In the genomic region with DNA sequence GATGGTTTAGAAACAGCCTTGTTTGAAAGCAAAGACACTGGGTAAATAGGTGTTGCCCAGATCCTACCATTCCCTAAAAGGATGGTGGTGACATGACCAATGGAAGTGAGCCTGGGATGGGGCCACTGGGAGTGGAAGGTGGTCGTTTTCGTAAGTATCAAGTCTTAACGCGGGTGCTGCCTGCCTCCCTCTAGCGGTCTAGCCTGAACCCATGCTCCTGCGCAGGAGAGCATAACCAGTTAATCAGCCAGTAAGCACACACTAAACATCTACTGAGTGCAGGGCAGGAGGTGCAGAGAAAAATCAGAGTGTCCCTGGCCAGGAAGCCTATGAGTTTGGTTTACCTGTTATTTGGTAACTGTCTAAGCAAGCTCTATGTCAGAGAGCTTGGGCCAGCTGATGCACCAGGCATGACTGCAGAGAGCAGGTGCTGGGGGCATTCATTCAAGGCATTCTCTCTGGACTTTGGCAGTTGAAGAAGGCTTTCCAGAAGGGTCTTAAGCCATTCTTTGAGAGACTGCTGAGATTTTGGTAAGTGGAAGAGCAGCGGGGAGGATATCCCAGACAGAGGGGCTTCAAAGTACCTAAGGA, we compare ENCODE assay signal across 8 cellular contexts. TPM values are rescaled to one million over a fixed set of nuclear protein-coding genes. Genes with fewer than 3 reads are reported as not detected.
A peak's percentile ranks its signal among the peaks of the same experiment; 100 is the strongest.
DNase-seq lines count a peak whose midpoint lies in the region; ATAC-seq and TF ChIP-seq lines count a peak whose summit lies in the region.

No MANE protein-coding gene starts in this region.

- no peak overlapping the region for H2BK15ac ChIP-seq in mesendoderm (replicated peaks; ENCODE audit: low read depth)

- intact Hi-C loops in colonic mucosa (cut with DNase I): no loop called here

- H3K27ac Mint-ChIP-seq in effector memory CD8-positive, alpha-beta T cell: peak overlapping the region in 1 of 2 donors; percentile 32

- H3K4me1 ChIP-seq in colonic mucosa: no peaks in the 10 kb centered on the region
- no peaks in the 10 kb centered on the region for H3K4me1 ChIP-seq in mesendoderm (ENCODE audit: control insufficient read depth, low read depth, low read length)

- no peaks in the 10 kb centered on the region for H3K9me3 ChIP-seq in colonic mucosa

- peaks cover 5 to 9% of the 10 kb centered on the region in 2 donors for H3K4me1 Mint-ChIP-seq in effector memory CD8-positive, alpha-beta T cell (ENCODE audit: low read depth in 2 of 2)

- H3K36me3 ChIP-seq in colonic mucosa (no peaks in the 10 kb centered on the region), mesendoderm (ENCODE audit: control insufficient read depth, insufficient read depth, low read length) (no peaks in the 10 kb centered on the region)

- peaks cover 29 to 34% of the 10 kb centered on the region in 2 donors for H3K27me3 Mint-ChIP-seq in effector memory CD8-positive, alpha-beta T cell

- no peaks in the 10 kb centered on the region for H3K79me1 ChIP-seq in mesendoderm (ENCODE audit: low read length)

- no peak overlapping the region for H3K18ac ChIP-seq in mesendoderm (ENCODE audit: low read length)

- no peak overlapping the region for H3K4me2 ChIP-seq in mesendoderm (ENCODE audit: low read length)

- no peaks in the 10 kb centered on the region for H3K27me3 ChIP-seq in colonic mucosa
- no peaks in the 10 kb centered on the region for H3K27me3 ChIP-seq in mesendoderm (ENCODE audit: insufficient read depth, low read length, poor library complexity)

- H3K9me3 Mint-ChIP-seq in effector memory CD8-positive, alpha-beta T cell: no peaks in the 10 kb centered on the region

- ATAC-seq in effector memory CD8-positive, alpha-beta T cell (replicated peaks): no peak
- no peak for ATAC-seq in HG02571 (IDR thresholded peaks at IDR 0.05; ENCODE audit: unreplicated experiment)

- H2AK5ac ChIP-seq in mesendoderm (ENCODE audit: low read length): no peak overlapping the region

- no peak overlapping the region for H3K27ac ChIP-seq in colonic mucosa
- H3K27ac ChIP-seq in mesendoderm (ENCODE audit: low read depth, low read length): no peak overlapping the region

- H2BK120ac ChIP-seq in mesendoderm (ENCODE audit: low read depth, low read length): no peak overlapping the region

- TF ChIP-seq CTCF in colonic mucosa (IDR thresholded peaks at IDR 0.05): peak; percentile 27

- H3K56ac ChIP-seq in mesendoderm (ENCODE audit: low read length): no peak overlapping the region

- no peak overlapping the region for H3K4me3 ChIP-seq in colonic mucosa
- no peak overlapping the region for H3K4me3 ChIP-seq in mesendoderm (ENCODE audit: low read length)

- peak; percentile 37 for DNase-seq in GM03348 (ENCODE audit: low spot score)
- peak; percentile 15 for DNase-seq in NCI-H1092 treated with DMSO at 0.1 percent for 48 hours (lab: John Stamatoyannopoulos, UW)
- DNase-seq in colonic mucosa: no peak
- peak; percentile 67 for DNase-seq in mesendoderm
- DNase-seq in effector memory CD8-positive, alpha-beta T cell: no peak
- no peak for DNase-seq in mesenteric fat pad (ENCODE audit: low spot score)
- no peak for DNase-seq in activated effector memory CD4-positive, alpha-beta T cell treated with Interleukin-2 at 50 U/mL for 16 hours

- H3K4me3 Mint-ChIP-seq in effector memory CD8-positive, alpha-beta T cell: no peak overlapping the region

- H3K79me2 ChIP-seq in mesendoderm (ENCODE audit: control insufficient read depth, insufficient read depth, low read length): no peaks in the 10 kb centered on the region

- no peak overlapping the region for H4K8ac ChIP-seq in mesendoderm (ENCODE audit: low read depth, low read length)

- no peak overlapping the region for H4K5ac ChIP-seq in mesendoderm (ENCODE audit: low read length)

- H3K9ac ChIP-seq in colonic mucosa (ENCODE audit: low read depth in 2 of 2, low read length in 2 of 2): no peak overlapping the region
- no peak overlapping the region for H3K9ac ChIP-seq in mesendoderm (ENCODE audit: low read length)

- H3K23ac ChIP-seq in mesendoderm (ENCODE audit: low read length): no peak overlapping the region

- WGBS in mesendoderm (ENCODE audit: extremely low coverage, insufficient coverage, low lambda C conversion rate): no CpG with 5 or more reads among the region's 7 CpGs

- no peak overlapping the region for H3K4ac ChIP-seq in mesendoderm (ENCODE audit: low read depth, low read length)

- H2BK5ac ChIP-seq in mesendoderm (ENCODE audit: low read length): no peak overlapping the region

- peaks cover 5% of the 10 kb centered on the region for H3K36me3 Mint-ChIP-seq in effector memory CD8-positive, alpha-beta T cell (ENCODE audit: insufficient read depth)

RNA-seq across cellular contexts. Expression of a gene that starts 0.9 kb away (rescaled TPM):
- total RNA-seq in colonic mucosa (under 1 TPM; 0.85 to 0.89 TPM), mesenteric fat pad (10.2 TPM)
- polyA plus RNA-seq in mesendoderm (2013, experiment 1 of 2): 0.17 TPM
- 0.07 TPM for polyA plus RNA-seq in mesendoderm (2013, experiment 2 of 2)

Comparison
In these comparisons a context has a peak if more than half of its experiments do, and no peak if none do; other contexts are left out.
1. DNase-seq: peak in GM03348 (single experiment), NCI-H1092 treated with DMSO at 0.1 percent for 48 hours (single experiment) and mesendoderm (single experiment); none in colonic mucosa (single experiment), effector memory CD8-positive, alpha-beta T cell (0 of 3), mesenteric fat pad (single experiment) and activated effector memory CD4-positive, alpha-beta T cell treated with Interleukin-2 at 50 U/mL for 16 hours (single experiment).